ENCODE assay signal across 25 cellular contexts in the genomic region with DNA sequence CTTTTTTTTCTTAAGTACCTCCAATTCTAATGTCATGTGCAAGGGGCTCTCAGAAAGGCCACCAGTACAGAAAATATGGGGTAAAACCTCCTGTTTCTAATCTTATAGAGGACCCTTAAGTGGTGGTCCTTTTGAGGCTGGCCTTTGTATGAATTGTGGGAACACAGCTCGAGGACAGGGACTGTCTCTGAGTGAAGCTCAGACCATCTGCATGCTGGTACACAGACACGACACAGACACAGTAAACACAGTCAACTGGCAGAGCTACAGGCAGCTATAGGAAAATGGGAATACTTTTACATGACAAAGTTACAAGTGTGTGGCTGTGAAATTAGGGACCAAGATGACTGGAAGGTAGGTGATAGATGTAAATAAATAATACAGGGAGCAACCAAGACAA.
"Had no signal": no experiment of that assay in that cellular context is flagged by ENCODE, and none has a peak within 500 bp of the region (broad histone marks: within the 10 kb centered on the region; RNA-seq: fewer than 3 reads in every experiment).

No MANE protein-coding gene starts in this region.

- H3K27me3 ChIP-seq: esophagus squamous epithelium, right atrium auricular region, testis, upper lobe of left lung had no signal

- H3K9me3 Mint-ChIP-seq: activated naive CD4-positive, alpha-beta T cell treated with anti-CD3 and anti-CD28 coated beads, Interleukin-2, amount 50 U/mL, for 72 hours; activated T-cell treated with anti-CD3 and anti-CD28 coated beads, Interleukin-2, amount 50 U/mL, for 72 hours; brain; central memory CD8-positive, alpha-beta T cell; natural killer cell; stimulated activated naive CD8-positive, alpha-beta T cell treated with anti-CD3 and anti-CD28 coated beads, Interleukin-15, amount 100 ng/mL, for 72 hours; T-helper 1 cell treated with Interleukin-12 subunit alpha and Interleukin-12 subunit beta and Interleukin-4 antibody, amounts not matched to agents 30 μg/mL and 1 μg/mL, for 36 hours; WTC11 had no signal

- H3K27ac Mint-ChIP-seq: activated CD8-positive, alpha-beta T cell treated with anti-CD3 and anti-CD28 coated beads, Interleukin-2, amount 10 ng/mL, durations not matched to agents 7 days and 5 days; activated naive CD4-positive, alpha-beta T cell treated with anti-CD3 and anti-CD28 coated beads, Interleukin-2, amount 50 U/mL, for 72 hours; memory B cell; natural killer cell; progenitor cell of endocrine pancreas; stimulated activated naive CD8-positive, alpha-beta T cell treated with anti-CD3 and anti-CD28 coated beads, Interleukin-15, amount 100 ng/mL, for 72 hours; T-helper 1 cell treated with Interleukin-12 subunit alpha and Interleukin-12 subunit beta and Interleukin-4 antibody, amounts not matched to agents 30 μg/mL and 1 μg/mL, for 36 hours; WTC11 had no signal

- H3K36me3 ChIP-seq: esophagus squamous epithelium, left ventricle myocardium inferior, right atrium auricular region, upper lobe of left lung had no signal

- H3K36me3 Mint-ChIP-seq: activated naive CD4-positive, alpha-beta T cell treated with anti-CD3 and anti-CD28 coated beads, Interleukin-2, amount 50 U/mL, for 72 hours; brain; natural killer cell; WTC11 had no signal

- H3K4me1 ChIP-seq: left ventricle myocardium inferior, right atrium auricular region, testis, upper lobe of left lung had no signal

- H3K4me1 Mint-ChIP-seq: central memory CD8-positive, alpha-beta T cell; memory B cell; natural killer cell; stimulated activated naive CD8-positive, alpha-beta T cell treated with anti-CD3 and anti-CD28 coated beads, Interleukin-15, amount 100 ng/mL, for 72 hours; WTC11 had no signal

- H3K4me3 Mint-ChIP-seq: activated CD8-positive, alpha-beta T cell treated with anti-CD3 and anti-CD28 coated beads, Interleukin-2, amount 10 ng/mL, durations not matched to agents 7 days and 5 days; activated T-cell treated with anti-CD3 and anti-CD28 coated beads, Interleukin-2, amount 50 U/mL, for 72 hours; brain; central memory CD8-positive, alpha-beta T cell; memory B cell; natural killer cell; stimulated activated naive CD8-positive, alpha-beta T cell treated with anti-CD3 and anti-CD28 coated beads, Interleukin-15, amount 100 ng/mL, for 72 hours; T-helper 1 cell treated with Interleukin-12 subunit alpha and Interleukin-12 subunit beta and Interleukin-4 antibody, amounts not matched to agents 30 μg/mL and 1 μg/mL, for 36 hours; WTC11 had no signal

- H3K4me3 ChIP-seq: coronary artery, esophagus squamous epithelium, left ventricle myocardium inferior, right atrium auricular region, skin epidermis, testis, upper lobe of left lung had no signal

- H3K9me3 ChIP-seq: esophagus squamous epithelium, left ventricle myocardium inferior, right atrium auricular region, testis, upper lobe of left lung had no signal

- H3K27me3 Mint-ChIP-seq: central memory CD8-positive, alpha-beta T cell had no signal

- DNase-seq: activated CD4-positive, alpha-beta T cell treated with anti-CD3 and anti-CD28 coated beads for 48 hours; activated CD8-positive, alpha-beta memory T cell treated with anti-CD3 and anti-CD28 coated beads, Interleukin-2, amount 50 U/mL, for 4 hours; activated CD8-positive, alpha-beta T cell treated with anti-CD3 and anti-CD28 coated beads, Interleukin-2, amount 10 ng/mL, durations not matched to agents 7 days and 5 days; activated gamma-delta T cell; activated T-cell treated with anti-CD3 and anti-CD28 coated beads, Interleukin-2, amount 50 U/mL, for 72 hours; amygdala; effector CD4-positive, alpha-beta T cell; esophagus squamous epithelium; glutamatergic neuron; left ventricle myocardium inferior; natural killer cell; nucleus accumbens; stimulated activated naive CD8-positive, alpha-beta T cell treated with anti-CD3 and anti-CD28 coated beads, Interleukin-15, amount 100 ng/mL, for 72 hours; testis; upper lobe of left lung had no signal

- H3K27ac ChIP-seq: coronary artery, left ventricle myocardium inferior, right atrium auricular region, testis, upper lobe of left lung had no signal

- ATAC-seq: activated CD8-positive, alpha-beta T cell treated with anti-CD3 and anti-CD28 coated beads, Interleukin-2, amount 10 ng/mL, durations not matched to agents 7 days and 5 days; activated naive CD4-positive, alpha-beta T cell treated with anti-CD3 and anti-CD28 coated beads, Interleukin-2, amount 50 U/mL, for 72 hours; natural killer cell; stimulated activated naive CD8-positive, alpha-beta T cell treated with anti-CD3 and anti-CD28 coated beads, Interleukin-15, amount 100 ng/mL, for 72 hours; WTC11 had no signal
